Comparison of ENCODE assay signal across 10 cellular contexts in the genomic region with DNA sequence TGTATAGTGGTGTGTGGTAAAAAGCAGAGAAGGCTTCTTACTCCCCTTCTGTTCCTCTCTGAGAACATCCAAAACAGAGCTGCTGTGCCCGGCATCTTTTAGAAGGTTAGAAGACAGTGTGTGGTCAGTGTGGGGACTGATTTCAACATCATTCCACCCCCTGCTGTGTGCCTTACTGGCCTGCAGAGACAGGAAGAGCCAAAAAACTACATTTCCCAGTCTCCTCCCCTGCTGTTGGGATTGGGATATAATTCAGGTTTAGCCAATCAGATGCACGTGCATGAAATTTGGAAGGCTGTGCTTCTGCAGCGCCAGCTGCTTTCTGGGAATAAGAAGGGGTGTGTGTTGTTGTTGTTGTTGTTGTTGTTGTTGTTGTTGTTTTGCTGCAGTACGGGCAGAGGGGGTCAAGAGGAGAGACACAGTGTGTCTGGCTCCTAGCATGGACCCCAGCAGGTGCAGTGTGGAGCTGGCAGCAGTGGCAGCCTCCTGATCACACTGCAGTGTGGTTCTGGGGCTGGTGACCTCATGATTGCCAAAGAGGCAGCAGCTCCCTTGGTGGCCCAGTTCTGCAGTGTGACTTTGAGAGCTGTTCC.
A peak's percentile ranks its signal among the peaks of the same experiment; 100 is the strongest.
DNase-seq lines count a peak whose midpoint lies in the region; ATAC-seq and TF ChIP-seq lines count a peak whose summit lies in the region.
"Had no signal": no experiment of that assay in that cellular context is flagged by ENCODE, and none has a peak within 500 bp of the region (broad histone marks: within the 10 kb centered on the region; RNA-seq: fewer than 3 reads in every experiment).

No MANE protein-coding gene starts in this region.

- 34 to 39% methylated on average over 4 of the region's 4 CpGs for WGBS in GM23248 (ENCODE audit: low coverage in 1 of 2, low lambda C conversion rate in 2 of 2, missing lambda C conversion rate in 2 of 2), 2 experiments

- peak; percentile 29 for TF ChIP-seq CTCF in left ventricle myocardium inferior (IDR thresholded peaks at IDR 0.05; ENCODE audit: borderline replicate concordance)

- H3F3A ChIP-seq in GM23248 (ENCODE audit: insufficient read depth): peaks cover 57% of the 10 kb centered on the region

- H3K27me3 ChIP-seq in GM23248 (replicated peaks; ENCODE audit: insufficient read depth) (no peaks in the 10 kb centered on the region), left ventricle myocardium inferior (ENCODE audit: low read depth) (no peaks in the 10 kb centered on the region), skeletal muscle tissue (ENCODE audit: control insufficient read depth in 3 of 3, insufficient read depth in 3 of 3, low read length in 3 of 3) (no peaks in the 10 kb centered on the region)

- H3K27ac ChIP-seq in GM23248 (peak overlapping the region; percentile 21; the same call in 1 of the 2 replicates), angular gyrus (ENCODE audit: low read depth, low read length) (peak overlapping the region; percentile 68), left ventricle myocardium inferior (replicated peaks) (peak overlapping the region; percentile 67), skeletal muscle tissue (ENCODE audit: low read depth, low read length) (peak overlapping the region; percentile 72)

- H3K36me3 Mint-ChIP-seq in T-helper 2 cell treated with Interferon-gamma antibody and Interleukin-4, amounts not matched to agents 5 μg/mL and 100 μg/mL, for 36 hours (ENCODE audit: low read depth): no peaks in the 10 kb centered on the region
- H3K36me3 Mint-ChIP-seq: memory B cell had no signal

- peaks cover 23% of the 10 kb centered on the region for H3K4me1 Mint-ChIP-seq in T-helper 2 cell treated with Interferon-gamma antibody and Interleukin-4, amounts not matched to agents 5 μg/mL and 100 μg/mL, for 36 hours (ENCODE audit: low read depth)
- H3K4me1 Mint-ChIP-seq: memory B cell had no signal

- H3K27me3 Mint-ChIP-seq in T-helper 2 cell treated with Interferon-gamma antibody and Interleukin-4, amounts not matched to agents 5 μg/mL and 100 μg/mL, for 36 hours (ENCODE audit: low read depth): no peaks in the 10 kb centered on the region

- H3K4me3 ChIP-seq in GM23248 (no peak overlapping the region), left ventricle myocardium inferior (no peak overlapping the region), skeletal muscle tissue (ENCODE audit: low read length in 3 of 3) (no peak overlapping the region)

- H3K36me3 ChIP-seq in GM23248 (ENCODE audit: low read depth) (no peaks in the 10 kb centered on the region), left ventricle myocardium inferior (no peaks in the 10 kb centered on the region), skeletal muscle tissue (ENCODE audit: control insufficient read depth in 3 of 3, insufficient read depth in 3 of 3, low read length in 3 of 3) (no peaks in the 10 kb centered on the region)

- H3K9ac ChIP-seq in GM23248 (peak overlapping the region; percentile 12; the same call in 1 of the 2 replicates), skeletal muscle tissue (ENCODE audit: low read depth in 1 of 3, low read length in 3 of 3) (peak overlapping the region; percentile 40 to 69 (median 50))

- no peak overlapping the region for H3K27ac Mint-ChIP-seq in T-helper 2 cell treated with Interferon-gamma antibody and Interleukin-4, amounts not matched to agents 5 μg/mL and 100 μg/mL, for 36 hours
- H3K27ac Mint-ChIP-seq: memory B cell had no signal

- peak; percentile 81 for DNase-seq in GM23248
- no peak for DNase-seq in left ventricle myocardium inferior
- no peak for DNase-seq in NCI-H2107 (lab: John Stamatoyannopoulos, UW)
- DNase-seq in T-helper 2 cell treated with Interferon-gamma antibody and Interleukin-4, amounts not matched to agents 5 μg/mL and 100 μg/mL, for 36 hours (ENCODE audit: low spot score): no peak
- DNase-seq in activated CD4-positive, CD25-positive, alpha-beta regulatory T cell treated with anti-CD3 and anti-CD28 coated beads, Interleukin-2, amount 50 U/mL, for 72 hours: no peak
- DNase-seq: NCI-H1436 treated with DMSO at 0.1 percent for 48 hours had no signal

- in situ Hi-C loops in GM23248 (cut with MboI): no loop called here

- H3K4me1 ChIP-seq in GM23248 (ENCODE audit: insufficient read depth): peaks cover 81% of the 10 kb centered on the region
- H3K4me1 ChIP-seq in left ventricle myocardium inferior: peaks cover 69% of the 10 kb centered on the region
- H3K4me1 ChIP-seq in skeletal muscle tissue (ENCODE audit: control insufficient read depth in 3 of 3, insufficient read depth in 3 of 3, low read length in 3 of 3): peaks cover 29 to 67% (median 46%) of the 10 kb centered on the region in 3 donors

- no peak overlapping the region for H3K4me3 Mint-ChIP-seq in T-helper 2 cell treated with Interferon-gamma antibody and Interleukin-4, amounts not matched to agents 5 μg/mL and 100 μg/mL, for 36 hours
- H3K4me3 Mint-ChIP-seq: memory B cell had no signal

- no peaks in the 10 kb centered on the region for H3K9me3 Mint-ChIP-seq in T-helper 2 cell treated with Interferon-gamma antibody and Interleukin-4, amounts not matched to agents 5 μg/mL and 100 μg/mL, for 36 hours
- H3K9me3 Mint-ChIP-seq: memory B cell had no signal

- H2AFZ ChIP-seq in GM23248: no peak overlapping the region

- H3K9me3 ChIP-seq in GM23248 (ENCODE audit: low read depth) (no peaks in the 10 kb centered on the region), left ventricle myocardium inferior (replicated peaks) (no peaks in the 10 kb centered on the region), skeletal muscle tissue (ENCODE audit: control insufficient read depth in 3 of 3, low read length in 3 of 3) (no peaks in the 10 kb centered on the region)

- ATAC-seq in HG03280 (IDR thresholded peaks at IDR 0.05; ENCODE audit: unreplicated experiment): no peak

- H4K20me1 ChIP-seq in GM23248 (ENCODE audit: insufficient read depth): no peaks in the 10 kb centered on the region

- intact Hi-C loops in left ventricle myocardium inferior (cut with micrococcal nuclease): no loop called here

- no peak overlapping the region for H3K4me2 ChIP-seq in GM23248 (ENCODE audit: unreplicated experiment)

- H3K79me2 ChIP-seq in GM23248 (ENCODE audit: insufficient read depth): no peaks in the 10 kb centered on the region

- no peaks in the 10 kb centered on the region for H3K9me2 ChIP-seq in GM23248 (ENCODE audit: insufficient read depth)

Comparison
In these comparisons a context has a peak if more than half of its experiments do, and no peak if none do; other contexts are left out.
1. H3K27ac ChIP-seq: peak in every context shown above with its lines; median percentile 72 in skeletal muscle tissue; 68 in angular gyrus; 67 in left ventricle myocardium inferior; 21 in GM23248.